1 cellular context compared by ENCODE assay signal in genomic region chr1:220698607-220699016, GRCh38.
A peak's percentile ranks its signal among the peaks of the same experiment; 100 is the strongest.
TF ChIP-seq lines count a peak whose summit lies in the region.

No MANE protein-coding gene starts in this region.

TF ChIP-seq in HepG2, 621 proteins besides CTCF, POLR2A, EP300 and RAD21 (continued from another document and continues in another):
- TF ChIP-seq ZNF503 (CRISPR knock-in tag; IDR thresholded peaks at IDR 0.05) (0 out of 2 replicates have a peak, but pooled peaks have one; percentile 34), HOXA3 (CRISPR knock-in tag; IDR thresholded peaks at IDR 0.05) (0 out of 2 replicates have a peak, but pooled peaks have one; percentile 32), RCOR2 (CRISPR knock-in tag; IDR thresholded peaks at IDR 0.05) (peak; percentile 48; the same call in 1 of the 2 replicates), SIX1 (CRISPR knock-in tag; IDR thresholded peaks at IDR 0.05; ENCODE audit: borderline replicate concordance) (peak; percentile 58; the same call in 1 of the 2 replicates), SOX13 (IDR thresholded peaks at IDR 0.05) (no peak), SOX13 (CRISPR knock-in tag; conservative IDR thresholded peaks at IDR 0.05 in 1 of 2, IDR thresholded peaks at IDR 0.05 in 1 of 2) (peak in 1 of 2 experiments; percentile 44; a peak in 1 of 4 replicates), MEF2D (CRISPR knock-in tag; IDR thresholded peaks at IDR 0.05) (no peak), ZNF292 (CRISPR knock-in tag; IDR thresholded peaks at IDR 0.05; ENCODE audit: borderline replicate concordance, low read depth) (0 out of 2 replicates have a peak, but pooled peaks have one; percentile 27), PAXIP1 (CRISPR knock-in tag; conservative IDR thresholded peaks at IDR 0.05) (peak; percentile 80), JUND (CRISPR knock-in tag; IDR thresholded peaks at IDR 0.05) (peak; percentile 13; the same call in 1 of the 2 replicates), TP53 (CRISPR knock-in tag; conservative IDR thresholded peaks at IDR 0.05) (no peak), MEIS2 (CRISPR knock-in tag; IDR thresholded peaks at IDR 0.05) (peak; percentile 90), MEIS1 (CRISPR knock-in tag; IDR thresholded peaks at IDR 0.05; ENCODE audit: borderline replicate concordance) (peak; percentile 93), HNF1A (IDR thresholded peaks at IDR 0.05; ENCODE audit: low read depth) (peak; percentile 82), HNF1A (CRISPR knock-in tag; IDR thresholded peaks at IDR 0.05; ENCODE audit: borderline replicate concordance) (peak; percentile 94), CEBPG (CRISPR knock-in tag; IDR thresholded peaks at IDR 0.05) (peak; percentile 77), KDM5B (CRISPR knock-in tag; IDR thresholded peaks at IDR 0.05; ENCODE audit: borderline replicate concordance) (0 out of 2 replicates have a peak, but pooled peaks have one; percentile 23), TAF1 (CRISPR knock-in tag; IDR thresholded peaks at IDR 0.05) (no peak), RXRA (CRISPR knock-in tag; IDR thresholded peaks at IDR 0.05) (peak; percentile 79; the same call in 1 of the 2 replicates), ZNF281 (CRISPR knock-in tag; IDR thresholded peaks at IDR 0.05; ENCODE audit: borderline replicate concordance) (peak; percentile 54; the same call in 1 of the 2 replicates), PHF21A (CRISPR knock-in tag; IDR thresholded peaks at IDR 0.05) (peak; percentile 82; the same call in 1 of the 2 replicates), ZNF547 (CRISPR knock-in tag; IDR thresholded peaks at IDR 0.05) (no peak), FOXP4 (CRISPR knock-in tag; IDR thresholded peaks at IDR 0.05) (peak; percentile 52; the same call in 1 of the 2 replicates), ZNF460 (CRISPR knock-in tag; IDR thresholded peaks at IDR 0.05; ENCODE audit: borderline replicate concordance) (no peak), KLF16 (CRISPR knock-in tag; IDR thresholded peaks at IDR 0.05) (peak in 1 of 2 experiments; percentile 32; a peak in 1 of 4 replicates), SKI (IDR thresholded peaks at IDR 0.05; ENCODE audit: partially characterized antibody) (peak; percentile 65), NR2F2 (IDR thresholded peaks at IDR 0.05; ENCODE audit: borderline replicate concordance, low read depth) (peak; percentile 82), HDAC2 (CRISPR knock-in tag; IDR thresholded peaks at IDR 0.05) (peak; percentile 69; the same call in 1 of the 2 replicates), ZEB1 (IDR thresholded peaks at IDR 0.05; ENCODE audit: insufficient replicate concordance, low read depth) (peak; percentile 82), PBX2 (CRISPR knock-in tag; IDR thresholded peaks at IDR 0.05) (peak; percentile 81), ZNF747 (CRISPR knock-in tag; IDR thresholded peaks at IDR 0.05; ENCODE audit: borderline replicate concordance) (no peak), ZNF878 (CRISPR knock-in tag; IDR thresholded peaks at IDR 0.05) (0 out of 2 replicates have a peak, but pooled peaks have one; percentile 44), ZNF672 (CRISPR knock-in tag; IDR thresholded peaks at IDR 0.05) (no peak), ZNF597 (CRISPR knock-in tag; IDR thresholded peaks at IDR 0.05) (no peak), SIN3A (IDR thresholded peaks at IDR 0.05; ENCODE audit: borderline replicate concordance, low read depth, low read length) (0 out of 2 replicates have a peak, but pooled peaks have one; percentile 46), GATAD2A (CRISPR knock-in tag; IDR thresholded peaks at IDR 0.05) (peak; percentile 83), ZNF30 (CRISPR knock-in tag; IDR thresholded peaks at IDR 0.05) (no peak), ZNF652 (CRISPR knock-in tag; IDR thresholded peaks at IDR 0.05; ENCODE audit: borderline replicate concordance, low read depth) (peak; percentile 31; the same call in 1 of the 2 replicates), RORA (CRISPR knock-in tag; IDR thresholded peaks at IDR 0.05) (no peak), SIX4 (CRISPR knock-in tag; IDR thresholded peaks at IDR 0.05) (peak; percentile 46; the same call in 1 of the 2 replicates), ZNF337 (CRISPR knock-in tag; IDR thresholded peaks at IDR 0.05; ENCODE audit: borderline replicate concordance, low read depth) (no peak), HMG20B (CRISPR knock-in tag; conservative IDR thresholded peaks at IDR 0.05) (peak; percentile 72), CREB1 (IDR thresholded peaks at IDR 0.05) (no peak), CREB1 (CRISPR knock-in tag; IDR thresholded peaks at IDR 0.05) (no peak), HMGA1 (CRISPR knock-in tag; conservative IDR thresholded peaks at IDR 0.05) (no peak), FOXA1 (IDR thresholded peaks at IDR 0.05) (no peak), FOXA1 (CRISPR knock-in tag; IDR thresholded peaks at IDR 0.05) (no peak), ISL2 (CRISPR knock-in tag; IDR thresholded peaks at IDR 0.05) (peak; percentile 55; the same call in 1 of the 2 replicates), NR2F1 (CRISPR knock-in tag; IDR thresholded peaks at IDR 0.05) (peak; percentile 54 to 63; a peak in 2 of 4 replicates), DBP (CRISPR knock-in tag; IDR thresholded peaks at IDR 0.05; ENCODE audit: not compliant biosample characterization) (no peak), CREM (IDR thresholded peaks at IDR 0.05) (0 out of 2 replicates have a peak, but pooled peaks have one; percentile 48), CREM (CRISPR knock-in tag; IDR thresholded peaks at IDR 0.05) (no peak), ZNF549 (CRISPR knock-in tag; IDR thresholded peaks at IDR 0.05) (no peak)
